In genomic region chr1:239763850-239764249, GRCh38 we compare ENCODE assay signal across 13 cellular contexts.
"Had no signal": no experiment of that assay in that cellular context is flagged by ENCODE, and none has a peak within 500 bp of the region (broad histone marks: within the 10 kb centered on the region; RNA-seq: fewer than 3 reads in every experiment).

No MANE protein-coding gene starts in this region.

- H3K9me3 ChIP-seq: left lung, thyroid gland had no signal

- H3K27me3 ChIP-seq: brain microvascular endothelial cell, hepatocyte, left lung, thyroid gland had no signal

- H3K4me1 ChIP-seq: left lung, thyroid gland had no signal

- H2AFZ ChIP-seq: hepatocyte had no signal

- H3K36me3 ChIP-seq: brain microvascular endothelial cell, left lung, thyroid gland had no signal

- H3K4me3 ChIP-seq: coronary artery, hepatocyte, left lung, thyroid gland had no signal

- DNase-seq: activated CD4-positive, alpha-beta T cell treated with anti-CD3 and anti-CD28 coated beads, Interleukin-2, amount 50 U/mL, for 48 hours; activated CD4-positive, CD25-positive, alpha-beta regulatory T cell treated with anti-CD3 and anti-CD28 coated beads, Interleukin-2, amount 50 U/mL, for 72 hours; activated naive CD4-positive, alpha-beta T cell treated with Interleukin-2 at 50 U/mL for 16 hours; anterior cingulate cortex; brain microvascular endothelial cell; islet precursor cell; left lung; natural killer cell; nucleus accumbens; stimulated activated CD4-positive, alpha-beta T cell treated with anti-CD3 and anti-CD28 coated beads, Interleukin-2, amount 100 ng/mL, for 48 hours; thyroid gland had no signal

- H3K79me2 ChIP-seq: hepatocyte had no signal

- H3K4me2 ChIP-seq: hepatocyte had no signal

- H3K27ac ChIP-seq: brain microvascular endothelial cell, coronary artery, hepatocyte, left lung, thyroid gland had no signal
